ENCODE assay signal across 1 cellular context in genomic region chr4:86497131-86497530, GRCh38.
TF ChIP-seq lines count a peak whose summit lies in the region.

No MANE protein-coding gene starts in this region.

TF ChIP-seq in GM12878, 131 proteins besides CTCF, POLR2A, EP300 and RAD21 (continued from another document):
- TF ChIP-seq E2F8 (IDR thresholded peaks at IDR 0.05; ENCODE audit: low read depth, partially characterized antibody), result no peak
